1 cellular context compared by ENCODE assay signal in genomic region chr5:60687927-60688720, GRCh38.
TF ChIP-seq lines count a peak whose summit lies in the region.

No MANE protein-coding gene starts in this region.

TF ChIP-seq in K562, 482 proteins besides CTCF, POLR2A, EP300 and RAD21 (continued from another document and continues in another):
- TF ChIP-seq ETS1 (conservative IDR thresholded peaks at IDR 0.05; ENCODE audit: control insufficient read depth, low read depth, low read length) (no peak), MTA1 (IDR thresholded peaks at IDR 0.05; ENCODE audit: borderline replicate concordance) (no peak), KLF16 (IDR thresholded peaks at IDR 0.05) (no peak), ZNF347 (CRISPR knock-in tag; IDR thresholded peaks at IDR 0.05; ENCODE audit: low read depth) (no peak), SNAPC5 (CRISPR knock-in tag; IDR thresholded peaks at IDR 0.05) (no peak), ZNF318 (IDR thresholded peaks at IDR 0.05; ENCODE audit: borderline replicate concordance in 1 of 2, low read depth in 1 of 2) (no peak), ZNF121 (CRISPR knock-in tag; conservative IDR thresholded peaks at IDR 0.05) (no peak), FOXK2 (conservative IDR thresholded peaks at IDR 0.05 in 1 of 2, IDR thresholded peaks at IDR 0.05 in 1 of 2; ENCODE audit: low read depth in 2 of 2) (no peak), PKNOX1 (IDR thresholded peaks at IDR 0.05) (peak; percentile 52; the same call in 1 of the 2 replicates), JUN (IDR thresholded peaks at IDR 0.05; ENCODE audit: borderline replicate concordance, low read depth, low read length) (no peak), JUN (CRISPR knock-in tag; IDR thresholded peaks at IDR 0.05; ENCODE audit: borderline replicate concordance) (no peak), MITF (IDR thresholded peaks at IDR 0.05) (no peak), MCM3 (IDR thresholded peaks at IDR 0.05) (no peak), IFI16 (CRISPR knock-in tag; IDR thresholded peaks at IDR 0.05) (no peak), KLF1 (tag; IDR thresholded peaks at IDR 0.05) (no peak), ELF4 (CRISPR knock-in tag; IDR thresholded peaks at IDR 0.05) (no peak), ZNF175 (CRISPR knock-in tag; IDR thresholded peaks at IDR 0.05; ENCODE audit: low read depth) (no peak), ZBTB9 (CRISPR knock-in tag; IDR thresholded peaks at IDR 0.05) (no peak), ZNF143 (CRISPR knock-in tag; IDR thresholded peaks at IDR 0.05) (no peak), ZBTB2 (IDR thresholded peaks at IDR 0.05) (no peak), HCFC1 (IDR thresholded peaks at IDR 0.05; ENCODE audit: low read depth, low read length) (no peak), PRPF4 (IDR thresholded peaks at IDR 0.05; ENCODE audit: insufficient read depth, low read depth, low read length, poor library complexity, severe bottlenecking) (no peak), CEBPG (CRISPR knock-in tag; IDR thresholded peaks at IDR 0.05) (no peak), CEBPG (tag; conservative IDR thresholded peaks at IDR 0.05 in 1 of 2, IDR thresholded peaks at IDR 0.05 in 1 of 2) (no peak), MEIS2 (IDR thresholded peaks at IDR 0.05; ENCODE audit: partially characterized antibody) (peak; percentile 35), RHOXF2B (CRISPR knock-in tag; conservative IDR thresholded peaks at IDR 0.05) (no peak), ZFX (CRISPR knock-in tag; IDR thresholded peaks at IDR 0.05) (no peak), CLOCK (CRISPR knock-in tag; IDR thresholded peaks at IDR 0.05; ENCODE audit: borderline replicate concordance) (no peak), GABPA (tag; conservative IDR thresholded peaks at IDR 0.05; ENCODE audit: low read depth) (no peak), CC2D1A (IDR thresholded peaks at IDR 0.05) (0 out of 2 replicates have a peak, but pooled peaks have one; percentile 18), GATAD2B (IDR thresholded peaks at IDR 0.05; ENCODE audit: borderline replicate concordance) (no peak), MAFG (tag; conservative IDR thresholded peaks at IDR 0.05) (0 out of 2 replicates have a peak, but pooled peaks have one; percentile 4), KAT2B (IDR thresholded peaks at IDR 0.05; ENCODE audit: low read depth, low read length) (no peak), RBFOX2 (IDR thresholded peaks at IDR 0.05; ENCODE audit: low read depth, low read length) (no peak), XRCC5 (IDR thresholded peaks at IDR 0.05; ENCODE audit: low read depth, low read length) (no peak), ETV6 (IDR thresholded peaks at IDR 0.05; ENCODE audit: borderline replicate concordance in 1 of 2, low read depth in 2 of 2, low read length in 1 of 2) (no peak), ETV6 (CRISPR knock-in tag; IDR thresholded peaks at IDR 0.05; ENCODE audit: borderline replicate concordance) (no peak), ETV5 (CRISPR knock-in tag; IDR thresholded peaks at IDR 0.05; ENCODE audit: low read depth) (no peak), ZNF232 (CRISPR knock-in tag; IDR thresholded peaks at IDR 0.05) (no peak), SNIP1 (IDR thresholded peaks at IDR 0.05; ENCODE audit: low read depth) (no peak), ZNF324 (CRISPR knock-in tag; IDR thresholded peaks at IDR 0.05) (no peak), DNMT1 (IDR thresholded peaks at IDR 0.05) (no peak), ZNF696 (CRISPR knock-in tag; conservative IDR thresholded peaks at IDR 0.05) (no peak), SRSF7 (optimal IDR thresholded peaks at IDR 0.05; ENCODE audit: low read depth, low read length) (no peak), WHSC1 (IDR thresholded peaks at IDR 0.05; ENCODE audit: low read length) (no peak), TFAP4 (CRISPR knock-in tag; IDR thresholded peaks at IDR 0.05; ENCODE audit: borderline replicate concordance) (no peak), ZNF253 (CRISPR knock-in tag; conservative IDR thresholded peaks at IDR 0.05) (no peak), MLLT1 (IDR thresholded peaks at IDR 0.05) (no peak)
